In the genomic region with DNA sequence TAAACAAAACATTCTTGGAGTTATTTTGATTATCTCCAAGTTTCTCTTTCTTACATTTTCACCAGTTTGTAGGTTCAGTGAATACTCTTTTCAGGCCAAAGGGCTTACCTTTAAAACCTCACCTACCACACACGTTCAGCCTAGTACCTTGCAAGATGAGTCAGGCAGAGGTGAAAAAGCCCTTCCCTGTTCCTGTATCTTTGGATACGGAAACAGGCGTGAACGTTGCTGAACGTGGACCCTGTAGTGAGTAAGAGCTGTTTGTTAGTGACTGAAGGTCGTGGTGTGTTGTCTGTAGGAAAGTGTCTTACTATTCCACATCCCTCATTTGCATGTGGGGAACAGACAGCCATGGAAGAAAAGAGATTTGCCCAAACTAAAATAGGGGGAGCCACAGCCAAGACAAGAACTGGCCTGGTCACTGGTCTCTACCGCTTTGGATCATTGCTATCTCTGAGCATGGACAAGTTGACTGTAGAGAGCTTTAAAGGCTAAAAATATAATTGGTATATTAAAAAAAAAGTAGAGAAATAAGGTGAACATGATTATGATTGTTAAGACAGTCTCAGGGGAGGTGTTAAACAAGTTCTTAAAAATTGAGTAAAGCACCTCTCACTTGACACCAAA, we compare ENCODE assay signal across 1 cellular context.
A peak's percentile ranks its signal among the peaks of the same experiment; 100 is the strongest.
TF ChIP-seq lines count a peak whose summit lies in the region.

No MANE protein-coding gene starts in this region.

TF ChIP-seq in HepG2, 621 proteins besides CTCF, POLR2A, EP300 and RAD21 (continued from another document):
- TF ChIP-seq POLR2AphosphoS2 (IDR thresholded peaks at IDR 0.05; ENCODE audit: low read depth, low read length) (0 out of 2 replicates have a peak, but pooled peaks have one; percentile 59), KDM6A (CRISPR knock-in tag; IDR thresholded peaks at IDR 0.05; ENCODE audit: low read depth) (no peak), HDAC1 (CRISPR knock-in tag; IDR thresholded peaks at IDR 0.05) (peak; percentile 16; the same call in 1 of the 2 replicates), RARA (CRISPR knock-in tag; IDR thresholded peaks at IDR 0.05) (0 out of 2 replicates have a peak, but pooled peaks have one; percentile 5), RARG (CRISPR knock-in tag; IDR thresholded peaks at IDR 0.05; ENCODE audit: low read depth) (no peak), ZNF670 (CRISPR knock-in tag; IDR thresholded peaks at IDR 0.05; ENCODE audit: borderline replicate concordance) (0 out of 2 replicates have a peak, but pooled peaks have one; percentile 17), ARID4A (CRISPR knock-in tag; IDR thresholded peaks at IDR 0.05; ENCODE audit: borderline replicate concordance) (peak; percentile 36; the same call in 1 of the 2 replicates), MEF2D (CRISPR knock-in tag; IDR thresholded peaks at IDR 0.05) (0 out of 2 replicates have a peak, but pooled peaks have one; percentile 39)
